13 cellular contexts compared by ENCODE assay signal in the genomic region with DNA sequence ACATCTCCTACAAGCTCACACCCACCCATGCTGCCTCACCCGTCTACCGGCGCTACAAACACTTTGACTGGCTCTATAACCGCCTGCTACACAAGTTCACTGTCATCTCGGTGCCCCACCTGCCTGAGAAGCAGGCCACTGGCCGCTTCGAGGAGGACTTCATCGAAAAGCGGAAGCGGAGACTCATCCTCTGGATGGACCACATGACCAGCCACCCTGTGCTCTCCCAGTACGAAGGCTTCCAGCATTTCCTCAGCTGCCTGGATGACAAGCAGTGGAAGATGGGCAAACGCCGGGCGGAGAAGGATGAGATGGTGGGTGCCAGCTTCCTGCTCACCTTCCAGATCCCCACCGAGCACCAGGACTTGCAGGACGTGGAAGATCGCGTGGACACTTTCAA. TPM values are rescaled to one million over a fixed set of nuclear protein-coding genes. Genes with fewer than 3 reads are reported as not detected.
A peak's percentile ranks its signal among the peaks of the same experiment; 100 is the strongest.
DNase-seq lines count a peak whose midpoint lies in the region; ATAC-seq and TF ChIP-seq lines count a peak whose summit lies in the region.
"Had no signal": no experiment of that assay in that cellular context is flagged by ENCODE, and none has a peak within 500 bp of the region (broad histone marks: within the 10 kb centered on the region; RNA-seq: fewer than 3 reads in every experiment).

No MANE protein-coding gene starts in this region.

- no peaks in the 10 kb centered on the region for H3K36me3 ChIP-seq in CD8-positive, alpha-beta T cell (ENCODE audit: insufficient read depth, low read length)
- H3K36me3 ChIP-seq in rectal smooth muscle tissue (ENCODE audit: control insufficient read depth, insufficient read depth, low read length): no peaks in the 10 kb centered on the region
- no peaks in the 10 kb centered on the region for H3K36me3 ChIP-seq in aorta (ENCODE audit: control insufficient read depth in 1 of 2, insufficient read depth in 2 of 2, low read length in 1 of 2)

- no peak overlapping the region for H3K9ac ChIP-seq in rectal smooth muscle tissue (ENCODE audit: low read length)

- peak overlapping the region; percentile 61 for H3K4me3 Mint-ChIP-seq in CD8-positive, alpha-beta T cell
- peak overlapping the region; percentile 91 for H3K4me3 Mint-ChIP-seq in WTC11

- peaks cover 26% of the 10 kb centered on the region for H3K4me1 Mint-ChIP-seq in CD8-positive, alpha-beta T cell (ENCODE audit: low read depth)
- H3K4me1 Mint-ChIP-seq in WTC11: peaks cover 60% of the 10 kb centered on the region

- no peak for TF ChIP-seq CTCF in CD8-positive, alpha-beta T cell (IDR thresholded peaks at IDR 0.05)
- TF ChIP-seq CTCF in WTC11 (IDR thresholded peaks at IDR 0.05) (no peak), fibroblast of pulmonary artery (IDR thresholded peaks at IDR 0.05; ENCODE audit: low read length, missing control alignments) (no peak)

- no peak overlapping the region for H3K4me3 ChIP-seq in CD8-positive, alpha-beta T cell (ENCODE audit: low read depth, low read length)
- peak overlapping the region; percentile 93 for H3K4me3 ChIP-seq in fibroblast of pulmonary artery (replicated peaks; ENCODE audit: low read depth, low read length)
- peak overlapping the region; percentile 57 for H3K4me3 ChIP-seq in rectal smooth muscle tissue (ENCODE audit: low read length)
- H3K4me3 ChIP-seq in aorta (ENCODE audit: low read length in 2 of 2): peak overlapping the region in 1 of 2 donors; percentile 35

- POLR2A ChIA-PET in CD8-positive, alpha-beta T cell (lab: Charles Lee): interaction anchor here (2.6 kb wide), 1 partner anchor 9 kb away, joined by 10 read pairs; a partner anchor contains a TSS
- POLR2A ChIA-PET in WTC11 (lab: Charles Lee): interaction anchor here (0.8 to 1.0 kb wide), 2 partner anchors 10 to 23 kb away, joined by 3 to 5 read pairs; a partner anchor contains a TSS

- no peak for ATAC-seq in CD8-positive, alpha-beta T cell
- ATAC-seq in WTC11 (no peak), aorta (ENCODE audit: low FRiP score) (no peak), GM19455 (IDR thresholded peaks at IDR 0.05; ENCODE audit: unreplicated experiment) (no peak), HG03342 (IDR thresholded peaks at IDR 0.05; ENCODE audit: unreplicated experiment) (no peak)

- H3K27ac ChIP-seq in CD8-positive, alpha-beta T cell (ENCODE audit: low read depth, low read length): no peak overlapping the region
- no peak overlapping the region for H3K27ac ChIP-seq in rectal smooth muscle tissue (ENCODE audit: low read depth, low read length)
- peak overlapping the region in 1 of 2 donors; percentile 97 for H3K27ac ChIP-seq in aorta (ENCODE audit: low read depth in 1 of 2, low read length in 2 of 2)

- H3K36me3 Mint-ChIP-seq in CD8-positive, alpha-beta T cell: no peaks in the 10 kb centered on the region
- H3K36me3 Mint-ChIP-seq in WTC11: peaks cover 15% of the 10 kb centered on the region

- CTCF ChIA-PET in CD8-positive, alpha-beta T cell (lab: Charles Lee): interaction anchor here (0.7 to 1.3 kb wide), 2 partner anchors 141 to 143 kb away, joined by 3 read pairs; no protein-coding TSS in a partner anchor
- CTCF ChIA-PET in WTC11 (lab: Charles Lee): interaction anchor here (0.6 kb wide), 1 partner anchor 9 kb away, joined by 3 read pairs; no protein-coding TSS in a partner anchor

- no peaks in the 10 kb centered on the region for H3K9me3 Mint-ChIP-seq in CD8-positive, alpha-beta T cell
- no peaks in the 10 kb centered on the region for H3K9me3 Mint-ChIP-seq in WTC11
- H3K9me3 Mint-ChIP-seq: activated T-cell treated with anti-CD3 and anti-CD28 coated beads, Interleukin-2, amount 50 U/mL, for 24 hours had no signal

- intact Hi-C loops in CD8-positive, alpha-beta T cell (cut with DNase I, micrococcal nuclease): loop anchor here in 1 of 2 experiments (10.0 kb wide), 1 partner anchor 865 kb away; a partner anchor contains a TSS
- intact Hi-C loops in aorta (cut with DNase I): no loop called here

- H3K27ac Mint-ChIP-seq in CD8-positive, alpha-beta T cell: no peak overlapping the region
- H3K27ac Mint-ChIP-seq in WTC11: peak overlapping the region; percentile 54; the same call in 1 of the 2 replicates
- H3K27ac Mint-ChIP-seq: activated T-cell treated with anti-CD3 and anti-CD28 coated beads, Interleukin-2, amount 50 U/mL, for 24 hours had no signal

- no peaks in the 10 kb centered on the region for H3K27me3 ChIP-seq in CD8-positive, alpha-beta T cell (ENCODE audit: insufficient read depth, low read length)
- H3K27me3 ChIP-seq in rectal smooth muscle tissue (ENCODE audit: control insufficient read depth, insufficient read depth, low read length) (no peaks in the 10 kb centered on the region), aorta (ENCODE audit: control insufficient read depth in 1 of 2, insufficient read depth in 2 of 2, low read length in 1 of 2) (no peaks in the 10 kb centered on the region)

- peaks cover 20% of the 10 kb centered on the region for H3K4me1 ChIP-seq in CD8-positive, alpha-beta T cell (ENCODE audit: insufficient read depth, low read length)
- peaks cover 46% of the 10 kb centered on the region for H3K4me1 ChIP-seq in rectal smooth muscle tissue (ENCODE audit: control insufficient read depth, insufficient read depth, low read length)
- H3K4me1 ChIP-seq in aorta (ENCODE audit: control insufficient read depth in 1 of 2, insufficient read depth in 2 of 2, low read length in 2 of 2): no peaks in the 10 kb centered on the region

- WGBS in aorta, 2 donors: 85 to 86% methylated on average over 18 of the region's 18 CpGs

- no peaks in the 10 kb centered on the region for H3K27me3 Mint-ChIP-seq in CD8-positive, alpha-beta T cell (ENCODE audit: low read depth)
- peaks cover 22% of the 10 kb centered on the region for H3K27me3 Mint-ChIP-seq in WTC11 (ENCODE audit: low read depth)
- H3K27me3 Mint-ChIP-seq: activated T-cell treated with anti-CD3 and anti-CD28 coated beads, Interleukin-2, amount 50 U/mL, for 24 hours had no signal

- no peak for DNase-seq in CD8-positive, alpha-beta T cell
- DNase-seq in WTC11 (ENCODE audit: low spot score) (no peak), fibroblast of pulmonary artery (ENCODE audit: low read depth) (no peak), aorta (no peak), cerebellum (ENCODE audit: low spot score) (no peak)
- DNase-seq: activated T-cell treated with anti-CD3 and anti-CD28 coated beads, Interleukin-2, amount 50 U/mL, for 24 hours; GF-D8; KG1; NCI-H510A; retina had no signal

- no peaks in the 10 kb centered on the region for H3K9me3 ChIP-seq in CD8-positive, alpha-beta T cell (ENCODE audit: low read length)
- no peaks in the 10 kb centered on the region for H3K9me3 ChIP-seq in aorta (ENCODE audit: control insufficient read depth, low read length)

TF ChIP-seq in WTC11, 78 proteins besides CTCF, POLR2A, EP300 and RAD21 (continues in another document):
- TF ChIP-seq, protein P1, sequence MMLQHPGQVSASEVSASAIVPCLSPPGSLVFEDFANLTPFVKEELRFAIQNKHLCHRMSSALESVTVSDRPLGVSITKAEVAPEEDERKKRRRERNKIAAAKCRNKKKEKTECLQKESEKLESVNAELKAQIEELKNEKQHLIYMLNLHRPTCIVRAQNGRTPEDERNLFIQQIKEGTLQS (CRISPR knock-in tag; conservative IDR thresholded peaks at IDR 0.05): no peak
- TF ChIP-seq HMGA2 (CRISPR knock-in tag; IDR thresholded peaks at IDR 0.05): no peak
- TF ChIP-seq, protein P2, sequence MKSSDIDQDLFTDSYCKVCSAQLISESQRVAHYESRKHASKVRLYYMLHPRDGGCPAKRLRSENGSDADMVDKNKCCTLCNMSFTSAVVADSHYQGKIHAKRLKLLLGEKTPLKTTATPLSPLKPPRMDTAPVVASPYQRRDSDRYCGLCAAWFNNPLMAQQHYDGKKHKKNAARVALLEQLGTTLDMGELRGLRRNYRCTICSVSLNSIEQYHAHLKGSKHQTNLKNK (CRISPR knock-in tag; IDR thresholded peaks at IDR 0.05): no peak
- no peak for TF ChIP-seq NR2C2 (CRISPR knock-in tag; IDR thresholded peaks at IDR 0.05)
- no peak for TF ChIP-seq ZNF138 (CRISPR knock-in tag; conservative IDR thresholded peaks at IDR 0.05)
- no peak for TF ChIP-seq ZNF423 (CRISPR knock-in tag; IDR thresholded peaks at IDR 0.05)
- TF ChIP-seq ZNF416 (CRISPR knock-in tag; IDR thresholded peaks at IDR 0.05): no peak
- TF ChIP-seq, protein P3, sequence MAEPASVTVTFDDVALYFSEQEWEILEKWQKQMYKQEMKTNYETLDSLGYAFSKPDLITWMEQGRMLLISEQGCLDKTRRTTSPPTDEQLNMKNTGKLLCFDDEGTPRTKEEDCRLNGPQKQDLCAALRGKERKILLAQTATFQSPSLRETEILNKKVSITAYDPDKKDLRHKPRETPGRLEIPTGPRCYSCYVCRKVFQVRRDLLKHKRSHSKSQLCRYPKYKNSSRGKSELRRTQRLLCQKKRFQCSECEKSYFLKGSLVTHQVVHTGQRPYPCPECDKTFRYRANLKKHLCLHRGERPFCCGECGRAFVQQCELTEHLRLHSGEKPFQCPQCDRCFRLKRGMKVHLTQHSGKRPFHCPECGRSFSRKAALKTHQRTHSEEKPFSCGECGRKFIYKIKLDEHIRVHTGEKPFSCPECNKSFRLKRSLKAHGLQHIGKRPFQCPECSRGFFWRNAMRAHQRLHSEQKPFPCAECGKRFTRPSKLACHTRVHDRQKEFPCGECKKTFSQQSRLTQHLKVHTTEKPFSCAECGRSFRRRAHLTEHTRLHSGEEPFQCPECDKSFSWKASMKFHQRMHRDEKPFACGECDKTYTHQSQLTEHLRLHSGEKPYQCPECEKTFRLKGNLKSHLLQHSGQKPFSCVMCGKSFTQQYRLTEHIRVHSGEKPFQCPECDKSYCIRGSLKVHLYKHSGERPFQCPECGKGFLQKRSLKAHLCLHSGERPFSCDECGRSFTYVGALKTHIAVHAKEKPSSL (CRISPR knock-in tag; conservative IDR thresholded peaks at IDR 0.05): no peak

RNA-seq across cellular contexts. Expression of a gene that starts 2.1 kb away (rescaled TPM):
- under 1 TPM; 0.56 to 0.95 TPM for total RNA-seq in CD8-positive, alpha-beta T cell
- total RNA-seq in WTC11 (2021) (17.8 to 19.8 TPM (median 18.9 TPM) in 3 replicates), aorta (10 to 100 TPM; 30.9 to 59.5 TPM), cerebellum (4.3 TPM)
- polyA plus RNA-seq in aorta: 10 to 100 TPM in 1 of 2 donors, 1 to 10 TPM in 1; 6.3 to 26.7 TPM

RNA-seq across cellular contexts. Expression of a gene that starts 9.8 kb away (rescaled TPM):
- total RNA-seq in CD8-positive, alpha-beta T cell: 10 to 100 TPM; 67.1 to 69.5 TPM
- total RNA-seq in WTC11 (2021) (93.7 to 107 TPM (median 94.8 TPM) in 3 replicates), aorta (10 to 100 TPM; 35.2 to 46.1 TPM), cerebellum (26.3 TPM)
- 10 to 100 TPM; 38.7 to 47.0 TPM for polyA plus RNA-seq in aorta

RNA-seq across cellular contexts. Expression of a gene that starts 24.3 kb away (rescaled TPM):
- total RNA-seq in CD8-positive, alpha-beta T cell: 1 to 10 TPM; 7.7 TPM
- total RNA-seq in WTC11 (2021) (25.9 to 28.4 TPM (median 27.9 TPM) in 3 replicates), aorta (10 to 100 TPM; 16.3 to 20.9 TPM), cerebellum (16.5 TPM)
- 10 to 100 TPM; 17.9 to 18.7 TPM for polyA plus RNA-seq in aorta
